8 cellular contexts compared by ENCODE assay signal in genomic region chr1:160261526-160261877, GRCh38. TPM values are rescaled to one million over a fixed set of nuclear protein-coding genes. Genes with fewer than 3 reads are reported as not detected.
A peak's percentile ranks its signal among the peaks of the same experiment; 100 is the strongest.
DNase-seq lines count a peak whose midpoint lies in the region; ATAC-seq and TF ChIP-seq lines count a peak whose summit lies in the region.

No MANE protein-coding gene starts in this region.

- peaks cover 3% of the 10 kb centered on the region; the same call in 1 of the 2 replicates for H3K4me1 ChIP-seq in BE2C

- peak overlapping the region; percentile 80 for H3K27ac ChIP-seq in KOPT-K1 (ENCODE audit: low read depth, low read length, poor library complexity, severe bottlenecking)

- H3K36me3 ChIP-seq in BE2C (no peaks in the 10 kb centered on the region), KOPT-K1 (ENCODE audit: insufficient read depth, low read length) (peaks cover 24% of the 10 kb centered on the region)

- H3K4me3 ChIP-seq in BE2C (ENCODE audit: low read depth, low read length) (peak overlapping the region; percentile 97), astrocyte of the cerebellum (ENCODE audit: low read depth, low read length) (peak overlapping the region; percentile 87), iPS-18c (ENCODE audit: insufficient read depth, low read depth, low read length) (peak overlapping the region; percentile 98)

- H3K27me3 ChIP-seq in BE2C = no peaks in the 10 kb centered on the region

- ATAC-seq in GM19397 (IDR thresholded peaks at IDR 0.05; ENCODE audit: unreplicated experiment) = peak; percentile 26

- DNase-seq in BE2C (no peak), T-helper 1 cell (peak; percentile 36 to 75 (median 73)), astrocyte of the cerebellum (ENCODE audit: low read depth) (peak; percentile 53), NCI-H1436 (lab: John Stamatoyannopoulos, UW) (no peak)
- peak; percentile 44 for DNase-seq in stimulated activated CD4-positive, alpha-beta T cell treated with anti-CD3 and anti-CD28 coated beads, Interleukin-12 subunit alpha, Interleukin-12 subunit beta, amount 100 ng/mL, for 4 hours

- in situ Hi-C loops in astrocyte of the cerebellum (cut with HindIII; ENCODE audit: low sequenced_read_pairs) = no loop called here

- H3K9me3 ChIP-seq in BE2C = no peaks in the 10 kb centered on the region
- H3K9me3 ChIP-seq in KOPT-K1 (ENCODE audit: insufficient read depth, low read length, poor library complexity, severe bottlenecking) = no peaks in the 10 kb centered on the region
- H3K9me3 ChIP-seq in iPS-18c (ENCODE audit: control insufficient read depth, insufficient read depth, low read length) = peaks cover 2% of the 10 kb centered on the region

- TF ChIP-seq CTCF in BE2C (IDR thresholded peaks at IDR 0.05; ENCODE audit: low read depth, low read length) (no peak), astrocyte of the cerebellum (IDR thresholded peaks at IDR 0.05; ENCODE audit: low read depth, low read length, missing control alignments) (no peak)

RNA-seq across cellular contexts. Expression of gene DCAF8, which starts 0.8 kb away (rescaled TPM):
- 189 TPM for polyA plus RNA-seq in BE2C (2012; ENCODE audit: insufficient read depth, insufficient read length, low read depth)

RNA-seq across cellular contexts. Expression of gene PEX19, which starts 23.4 kb away (rescaled TPM):
- polyA plus RNA-seq in BE2C (2012; ENCODE audit: insufficient read depth, insufficient read length, low read depth) = 36.0 TPM

RNA-seq across cellular contexts. Expression of gene PEA15, which starts 56.3 kb away (rescaled TPM):
- polyA plus RNA-seq in BE2C (2012; ENCODE audit: insufficient read depth, insufficient read length, low read depth) = 114 TPM

Comparison
In these comparisons a context has a peak if more than half of its experiments do, and no peak if none do; other contexts are left out.
1. DNase-seq: peak in T-helper 1 cell (5 of 5), astrocyte of the cerebellum (single experiment) and stimulated activated CD4-positive, alpha-beta T cell treated with anti-CD3 and anti-CD28 coated beads, Interleukin-12 subunit alpha, Interleukin-12 subunit beta, amount 100 ng/mL, for 4 hours (single experiment); none in BE2C (single experiment) and NCI-H1436 (single experiment).
2. Peak in every context shown above with its lines, with median percentiles within 50 percentile points of each other: H3K4me3 ChIP-seq.